In the genomic region with DNA sequence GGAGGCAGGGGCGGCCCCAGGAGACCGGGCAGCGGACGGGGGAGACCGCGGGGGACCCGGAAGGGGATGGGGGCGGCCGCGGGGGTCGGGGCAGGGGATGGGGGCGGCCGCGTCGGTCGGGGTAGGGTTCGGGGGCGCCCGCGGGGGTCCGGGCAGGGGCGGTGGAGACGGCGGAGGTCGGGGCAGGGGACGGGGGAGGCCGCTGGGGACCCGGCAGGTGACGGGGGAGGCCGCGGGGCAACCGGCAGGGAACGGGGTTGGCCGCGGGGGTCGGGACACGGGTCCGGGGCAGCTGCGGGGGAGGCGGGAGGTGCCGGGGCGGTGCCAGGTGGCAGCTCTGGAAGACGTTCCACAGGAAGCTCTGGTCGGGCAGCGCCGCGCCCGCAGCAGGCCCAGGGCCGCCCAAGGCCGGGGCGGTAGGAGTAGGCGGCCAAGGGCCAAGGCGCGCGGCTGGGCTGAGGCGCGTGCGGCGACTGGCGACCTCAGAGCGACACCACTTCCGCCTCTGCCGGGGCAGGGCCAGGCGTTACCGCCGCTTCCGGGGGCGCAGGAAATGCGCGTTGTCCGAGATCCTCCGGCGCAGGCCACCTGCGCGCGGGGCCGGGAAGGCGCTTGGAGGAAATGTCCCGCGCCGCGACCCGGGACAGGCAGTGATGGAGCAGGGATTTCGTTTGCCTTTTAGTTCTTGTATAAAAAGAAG, we compare ENCODE assay signal across 8 cellular contexts. TPM values are rescaled to one million over a fixed set of nuclear protein-coding genes. Genes with fewer than 3 reads are reported as not detected.
A peak's percentile ranks its signal among the peaks of the same experiment; 100 is the strongest.
DNase-seq lines count a peak whose midpoint lies in the region; ATAC-seq, FAIRE-seq and TF ChIP-seq lines count a peak whose summit lies in the region.
"Not testable (repeated sequence)": the region's sequence is repeated elsewhere in the genome, so short reads cannot be mapped to it uniquely, and the experiment has no call there.

No MANE protein-coding gene starts in this region.

- H3F3A ChIP-seq in MM.1S (ENCODE audit: insufficient read depth, low read length) = not testable (repeated sequence)

- not testable (repeated sequence) for H3K27me3 ChIP-seq in MM.1S (replicated peaks; ENCODE audit: insufficient read depth, low read length); ectodermal cell (ENCODE audit: control insufficient read depth, insufficient read depth, low read length, poor library complexity, severe bottlenecking); kidney epithelial cell (ENCODE audit: control insufficient read depth, insufficient read depth, low read length); spleen (replicated peaks in 1 of 7)

- DNase-seq in A549 (ENCODE audit: low read depth in 1 of 2, low spot score in 1 of 2) (peak; percentile 60 to 84), MM.1S (peak; percentile 87)
- peak; percentile 36 for DNase-seq in activated CD8-positive, alpha-beta memory T cell treated with anti-CD3 and anti-CD28 coated beads, Interleukin-2, amount 50 U/mL, for 24 hours (ENCODE audit: extremely low read depth)
- not testable (repeated sequence) for DNase-seq in kidney epithelial cell (ENCODE audit: low read depth); spleen

- intact Hi-C loops in spleen (cut with DNase I; ENCODE audit: low total_unique reads) = not testable (repeated sequence)

- WGBS in A549 (ENCODE audit: missing lambda C conversion rate) = 0% methylated on average over 6 of the region's 84 CpGs
- 0 to 1% methylated on average over 20 to 42 of the region's 84 CpGs for WGBS in ectodermal cell, 2 experiments
- WGBS in spleen, 5 donors = 0 to 1% (median 1%) methylated on average over 13 to 59 of the region's 84 CpGs; no CpG with 5 or more reads in 2 of the 5 donors

- POLR2A ChIA-PET in A549 (lab: Yijun Ruan, JAX) = not testable (repeated sequence)

- not testable (repeated sequence) for TF ChIP-seq EP300 in A549 (IDR thresholded peaks at IDR 0.05)

- not testable (repeated sequence) for H3K79me2 ChIP-seq in MM.1S (ENCODE audit: low read length)

- TF ChIP-seq POLR2A in A549 (IDR thresholded peaks at IDR 0.05; ENCODE audit: low read length) = peak; percentile 47
- not testable (repeated sequence) for TF ChIP-seq POLR2A in spleen (IDR thresholded peaks at IDR 0.05)

- H3K9ac ChIP-seq in MM.1S (ENCODE audit: low read length) = peak overlapping the region; percentile 52; the same call in 1 of the 2 replicates

- TF ChIP-seq RAD21 in A549 (conservative IDR thresholded peaks at IDR 0.05 in 1 of 2, IDR thresholded peaks at IDR 0.05 in 1 of 2) = not testable (repeated sequence)

- ATAC-seq in A549 (peak; percentile 98 to 99), GM18858 (IDR thresholded peaks at IDR 0.05; ENCODE audit: unreplicated experiment) (peak; percentile 95), HG02763 (IDR thresholded peaks at IDR 0.05; ENCODE audit: unreplicated experiment) (peak; percentile 91)

- not testable (repeated sequence) for H3K4me1 ChIP-seq in A549; MM.1S (ENCODE audit: low read length); ectodermal cell (ENCODE audit: control insufficient read depth, insufficient read depth, low read length)
- peaks cover 0 to 17% (median 4%) of the 10 kb centered on the region in 6 donors for H3K4me1 ChIP-seq in spleen

- H3K36me3 ChIP-seq in MM.1S (replicated peaks; ENCODE audit: insufficient read depth, low read length); ectodermal cell (ENCODE audit: control insufficient read depth, insufficient read depth, low read length); kidney epithelial cell (ENCODE audit: control insufficient read depth, insufficient read depth, low read length): not testable (repeated sequence)
- peaks cover 0 to 14% (median 0%) of the 10 kb centered on the region in 6 donors for H3K36me3 ChIP-seq in spleen

- CTCF ChIA-PET in A549 (lab: Yijun Ruan, JAX) = not testable (repeated sequence)

- H3K9me2 ChIP-seq in MM.1S (replicated peaks; ENCODE audit: insufficient read depth, low read length) = not testable (repeated sequence)

- not testable (repeated sequence) for H3K9me3 ChIP-seq in A549; MM.1S (replicated peaks; ENCODE audit: insufficient read depth, low read length); ectodermal cell (ENCODE audit: control insufficient read depth, low read length); spleen

- FAIRE-seq in A549 (lab: Jason Lieb, UNC) = not testable (repeated sequence)

- H3K27ac ChIP-seq in A549 (peak overlapping the region; percentile 72 to 85), MM.1S (ENCODE audit: low read length) (peak overlapping the region; percentile 52; the same call in 1 of the 2 replicates), spleen (peak overlapping the region in 4 of 8 donors; percentile 54 to 81 (median 66))
- not testable (repeated sequence) for H3K27ac ChIP-seq in ectodermal cell (ENCODE audit: insufficient read depth, low read depth, low read length, poor library complexity, severe bottlenecking)

- not testable (repeated sequence) for H2AFZ ChIP-seq in MM.1S (ENCODE audit: low read length)

- TF ChIP-seq CTCF in A549 (IDR thresholded peaks at IDR 0.05); MM.1S (IDR thresholded peaks at IDR 0.05; ENCODE audit: low read length); kidney epithelial cell (IDR thresholded peaks at IDR 0.05; ENCODE audit: insufficient read depth, low read length, poor library complexity, severe bottlenecking); spleen (IDR thresholded peaks at IDR 0.05 in 8 of 11, conservative IDR thresholded peaks at IDR 0.05 in 3 of 11): not testable (repeated sequence)

- H3K4me3 ChIP-seq in A549 (peak overlapping the region; percentile 50), MM.1S (ENCODE audit: low read length) (peak overlapping the region; percentile 55; the same call in 1 of the 2 replicates), ectodermal cell (ENCODE audit: insufficient read depth, low read depth, low read length) (peak overlapping the region; percentile 49), kidney epithelial cell (ENCODE audit: low read depth, low read length) (peak overlapping the region; percentile 56), spleen (peak overlapping the region in 6 of 8 donors; percentile 35 to 60 (median 44))

- H3K4me2 ChIP-seq in A549; MM.1S (ENCODE audit: low read depth, low read length): not testable (repeated sequence)

- H4K20me1 ChIP-seq in MM.1S (ENCODE audit: insufficient read depth, low read length) = not testable (repeated sequence)

TF ChIP-seq in A549, 52 proteins besides CTCF, POLR2A, EP300 and RAD21:
- peak; percentile 43; the same call in 1 of the 2 replicates for TF ChIP-seq PHF8 (IDR thresholded peaks at IDR 0.05; ENCODE audit: borderline replicate concordance, low read depth)
- 0 out of 3 replicates have a peak, but pooled peaks have one; percentile 20 for TF ChIP-seq BCL3 (IDR thresholded peaks at IDR 0.05)
- TF ChIP-seq, protein P1, sequence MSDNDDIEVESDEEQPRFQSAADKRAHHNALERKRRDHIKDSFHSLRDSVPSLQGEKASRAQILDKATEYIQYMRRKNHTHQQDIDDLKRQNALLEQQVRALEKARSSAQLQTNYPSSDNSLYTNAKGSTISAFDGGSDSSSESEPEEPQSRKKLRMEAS (IDR thresholded peaks at IDR 0.05) = peak; percentile 76
- TF ChIP-seq JUN (IDR thresholded peaks at IDR 0.05) = peak; percentile 42 to 63; a peak in 1 of 5 replicates

RNA-seq across cellular contexts. Expression of gene TNK2, which starts 45.9 kb away (rescaled TPM):
- polyA plus RNA-seq in A549 (2011; rRNA removed) = 2.2 and 3.8 TPM in 2 replicates
- 8.2 and 11.2 TPM in 2 replicates for polyA plus RNA-seq in A549 (2012; cell fraction: cytosol; rRNA removed)
- 46.2 and 50.4 TPM in 2 replicates for polyA plus RNA-seq in A549 (2012; cell fraction: nucleus; rRNA removed)
- 11.3 to 12.7 TPM (median 12.5 TPM) in 3 replicates for polyA plus RNA-seq in A549 (2017; fragmentation: RNase III; extraction: RNeasy Plus Mini Kit Qiagen cat#74134 plus additional on column Dnase treatment)
- polyA minus RNA-seq in A549 (2011; rRNA and poly(A)+ RNA removed) = 3.3 and 8.4 TPM in 2 replicates
- 30.7 TPM for polyA plus RNA-seq in ectodermal cell (2013, experiment 1 of 4)
- 32.5 TPM for polyA plus RNA-seq in ectodermal cell (2013, experiment 2 of 4)
- 26.8 TPM for polyA plus RNA-seq in ectodermal cell (2013, experiment 3 of 4)
- 27.7 TPM for polyA plus RNA-seq in ectodermal cell (2013, experiment 4 of 4)
- 14.1 and 16.0 TPM in 2 replicates for total RNA-seq in kidney epithelial cell
- 100 to 1,000 TPM in 2 of 7 donors, 10 to 100 TPM in 5; 34.4 to 104 (median 81.4) TPM for total RNA-seq in spleen
- 10 to 100 TPM; 30.6 to 86.4 (median 71.0) TPM for polyA plus RNA-seq in spleen
